ENCODE assay signal across 8 cellular contexts in the genomic region with DNA sequence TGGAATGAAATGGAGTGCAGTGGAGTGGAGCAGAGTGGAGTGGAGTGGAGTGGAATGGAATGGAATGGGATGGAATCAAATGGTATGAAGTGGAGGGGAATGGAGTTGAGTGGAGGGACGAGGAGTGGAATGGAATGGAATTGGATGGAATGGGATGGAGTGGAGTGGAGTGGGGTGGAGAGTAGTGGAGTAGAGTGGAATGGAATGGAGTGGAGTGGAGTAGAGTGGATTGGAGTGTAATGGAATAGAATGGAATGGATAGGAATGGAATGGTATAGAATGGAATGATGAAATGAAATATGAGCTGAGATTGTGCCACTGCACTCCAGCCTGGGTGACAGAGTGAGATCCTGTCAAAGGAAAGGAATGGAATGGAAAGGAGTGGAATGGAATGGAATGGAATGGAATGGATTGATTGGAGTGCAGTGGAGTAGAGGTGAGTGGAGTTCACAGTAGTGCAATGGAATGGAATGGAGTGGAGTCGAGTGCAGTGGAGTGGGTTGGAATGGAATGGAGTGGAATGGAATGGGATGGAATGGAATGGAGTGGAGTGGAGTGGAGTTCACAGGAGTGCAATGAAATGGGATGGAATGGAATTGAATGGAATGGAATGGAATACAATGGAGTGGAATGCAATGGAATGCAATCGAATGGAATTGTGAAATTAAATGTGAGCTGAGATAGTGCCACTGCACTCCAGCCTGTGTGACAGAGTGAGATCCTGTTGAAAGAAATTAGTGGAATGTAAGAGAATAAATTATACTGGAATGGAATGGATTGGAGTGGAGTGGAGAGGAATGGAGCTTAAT.
A peak's percentile ranks its signal among the peaks of the same experiment; 100 is the strongest.
DNase-seq lines count a peak whose midpoint lies in the region; ATAC-seq and TF ChIP-seq lines count a peak whose summit lies in the region.
"Not testable (repeated sequence)": the region's sequence is repeated elsewhere in the genome, so short reads cannot be mapped to it uniquely, and the experiment has no call there.

No MANE protein-coding gene starts in this region.

- peak; percentile 5 for DNase-seq in activated CD4-positive, alpha-beta T cell treated with anti-CD3 and anti-CD28 coated beads, Interleukin-2, amount 10 ng/mL, durations not matched to agents 7 days and 5 days
- not testable (repeated sequence) for DNase-seq in endothelial cell (ENCODE audit: low spot score); left colon
- DNase-seq in prostate gland (ENCODE audit: low spot score) (peak; percentile 3), ureter (ENCODE audit: low spot score) (peak; percentile 41)

- H3K4me1 Mint-ChIP-seq in activated CD4-positive, alpha-beta T cell treated with anti-CD3 and anti-CD28 coated beads, Interleukin-2, amount 10 ng/mL, durations not matched to agents 7 days and 5 days; endothelial cell (ENCODE audit: unreplicated experiment): not testable (repeated sequence)

- not testable (repeated sequence) for H3K4me3 ChIP-seq in prostate gland

- H3K36me3 ChIP-seq in prostate gland = not testable (repeated sequence)

- peaks cover 25% of the 10 kb centered on the region for H3K9me3 Mint-ChIP-seq in activated CD4-positive, alpha-beta T cell treated with anti-CD3 and anti-CD28 coated beads, Interleukin-2, amount 10 ng/mL, durations not matched to agents 7 days and 5 days
- H3K9me3 Mint-ChIP-seq in endothelial cell (ENCODE audit: unreplicated experiment) = peaks cover 26% of the 10 kb centered on the region

- H3K9me3 ChIP-seq in prostate gland = not testable (repeated sequence)

- H3K36me3 Mint-ChIP-seq in activated CD4-positive, alpha-beta T cell treated with anti-CD3 and anti-CD28 coated beads, Interleukin-2, amount 10 ng/mL, durations not matched to agents 7 days and 5 days (ENCODE audit: low read depth) = not testable (repeated sequence)
- H3K36me3 Mint-ChIP-seq in endothelial cell (ENCODE audit: low read depth, unreplicated experiment) = peaks cover 24% of the 10 kb centered on the region

- not testable (repeated sequence) for H3K27ac ChIP-seq in prostate gland

- H3K27me3 ChIP-seq in prostate gland (replicated peaks; ENCODE audit: insufficient read depth) = not testable (repeated sequence)

- H3K27ac Mint-ChIP-seq in activated CD4-positive, alpha-beta T cell treated with anti-CD3 and anti-CD28 coated beads, Interleukin-2, amount 10 ng/mL, durations not matched to agents 7 days and 5 days = not testable (repeated sequence)
- peak overlapping the region; percentile 2 for H3K27ac Mint-ChIP-seq in endothelial cell (ENCODE audit: unreplicated experiment)

- intact Hi-C loops in left colon (cut with DNase I, micrococcal nuclease); prostate gland (cut with DNase I): not testable (repeated sequence)

- CTCF ChIA-PET in activated CD4-positive, alpha-beta T cell treated with anti-CD3 and anti-CD28 coated beads, Interleukin-2, amount 10 ng/mL, durations not matched to agents 7 days and 5 days (lab: Charles Lee) = not testable (repeated sequence)

- POLR2A ChIA-PET in activated CD4-positive, alpha-beta T cell treated with anti-CD3 and anti-CD28 coated beads, Interleukin-2, amount 10 ng/mL, durations not matched to agents 7 days and 5 days (lab: Charles Lee) = not testable (repeated sequence)

- not testable (repeated sequence) for H3K4me1 ChIP-seq in prostate gland (replicated peaks)

- not testable (repeated sequence) for TF ChIP-seq CTCF in endothelial cell (IDR thresholded peaks at IDR 0.05; ENCODE audit: unreplicated experiment); prostate gland (IDR thresholded peaks at IDR 0.05)

- ATAC-seq in GM18873 (IDR thresholded peaks at IDR 0.05; ENCODE audit: low FRiP score, unreplicated experiment) (peak; percentile 43), HG02610 (IDR thresholded peaks at IDR 0.05; ENCODE audit: unreplicated experiment) (peak; percentile 41), HG03442 (IDR thresholded peaks at IDR 0.05; ENCODE audit: unreplicated experiment) (peak; percentile 51), left colon (peak; percentile 44)

- H3K4me3 Mint-ChIP-seq in activated CD4-positive, alpha-beta T cell treated with anti-CD3 and anti-CD28 coated beads, Interleukin-2, amount 10 ng/mL, durations not matched to agents 7 days and 5 days = not testable (repeated sequence)
- peak overlapping the region; percentile 1 for H3K4me3 Mint-ChIP-seq in endothelial cell (ENCODE audit: unreplicated experiment)

- H3K27me3 Mint-ChIP-seq in activated CD4-positive, alpha-beta T cell treated with anti-CD3 and anti-CD28 coated beads, Interleukin-2, amount 10 ng/mL, durations not matched to agents 7 days and 5 days = not testable (repeated sequence)
- H3K27me3 Mint-ChIP-seq in endothelial cell (ENCODE audit: unreplicated experiment) = peaks cover 23% of the 10 kb centered on the region

- 51% methylated on average over 3 of the region's 3 CpGs for WGBS in prostate gland

- TF ChIP-seq POLR2A in prostate gland (IDR thresholded peaks at IDR 0.05) = not testable (repeated sequence)
